ENCODE assay signal across 8 cellular contexts in genomic region chr17:29760279-29760721, GRCh38.
DNase-seq lines count a peak whose midpoint lies in the region; ATAC-seq and TF ChIP-seq lines count a peak whose summit lies in the region.

No MANE protein-coding gene starts in this region.

- H3K36me3 Mint-ChIP-seq in progenitor cell of endocrine pancreas (ENCODE audit: insufficient read depth): no peaks in the 10 kb centered on the region

- TF ChIP-seq CTCF in fibroblast of pulmonary artery (IDR thresholded peaks at IDR 0.05; ENCODE audit: low read length, missing control alignments) (no peak), progenitor cell of endocrine pancreas (IDR thresholded peaks at IDR 0.05; ENCODE audit: unreplicated experiment) (no peak)

- in situ Hi-C loops in ACHN (cut with HindIII; ENCODE audit: low pct_ligation_motif_present, low pct_unique_long_range_greater_than_20kb, low sequenced_read_pairs): no loop called here

- H3K4me3 Mint-ChIP-seq in progenitor cell of endocrine pancreas (ENCODE audit: low read depth): peak overlapping the region; percentile 76

- H3K27ac Mint-ChIP-seq in progenitor cell of endocrine pancreas: no peak overlapping the region

- peak overlapping the region; percentile 92 for H3K4me3 ChIP-seq in fibroblast of pulmonary artery (replicated peaks; ENCODE audit: low read depth, low read length)

- H3K27me3 Mint-ChIP-seq in progenitor cell of endocrine pancreas: peaks cover 22% of the 10 kb centered on the region

- H3K4me1 Mint-ChIP-seq in progenitor cell of endocrine pancreas (ENCODE audit: low read depth): peaks cover 12% of the 10 kb centered on the region

- no peaks in the 10 kb centered on the region for H3K9me3 Mint-ChIP-seq in progenitor cell of endocrine pancreas (ENCODE audit: low read depth)

- peak; percentile 46 for DNase-seq in ACHN
- DNase-seq in MV-4-11 (lab: John Stamatoyannopoulos, UW): peak; percentile 46
- DNase-seq in activated CD8-positive, alpha-beta memory T cell treated with anti-CD3 and anti-CD28 coated beads, Interleukin-2, amount 50 U/mL, for 1 hour (ENCODE audit: extremely low read depth): peak; percentile 46
- DNase-seq in fibroblast of pulmonary artery (ENCODE audit: low read depth): peak; percentile 41
- no peak for DNase-seq in progenitor cell of endocrine pancreas (ENCODE audit: low spot score, unreplicated experiment)
- DNase-seq in retina: no peak
- DNase-seq in middle frontal gyrus (ENCODE audit: extremely low spot score, low spot score): no peak

- peak; percentile 43 for ATAC-seq in GM19324 (IDR thresholded peaks at IDR 0.05; ENCODE audit: low FRiP score, unreplicated experiment)

Comparison
In these comparisons a context has a peak if more than half of its experiments do, and no peak if none do; other contexts are left out.
1. DNase-seq: peak in ACHN (single experiment), MV-4-11 (single experiment), activated CD8-positive, alpha-beta memory T cell treated with anti-CD3 and anti-CD28 coated beads, Interleukin-2, amount 50 U/mL, for 1 hour (single experiment) and fibroblast of pulmonary artery (single experiment); none in progenitor cell of endocrine pancreas (single experiment), retina (single experiment) and middle frontal gyrus (single experiment).